Comparison of ENCODE assay signal across 8 cellular contexts in the genomic region with DNA sequence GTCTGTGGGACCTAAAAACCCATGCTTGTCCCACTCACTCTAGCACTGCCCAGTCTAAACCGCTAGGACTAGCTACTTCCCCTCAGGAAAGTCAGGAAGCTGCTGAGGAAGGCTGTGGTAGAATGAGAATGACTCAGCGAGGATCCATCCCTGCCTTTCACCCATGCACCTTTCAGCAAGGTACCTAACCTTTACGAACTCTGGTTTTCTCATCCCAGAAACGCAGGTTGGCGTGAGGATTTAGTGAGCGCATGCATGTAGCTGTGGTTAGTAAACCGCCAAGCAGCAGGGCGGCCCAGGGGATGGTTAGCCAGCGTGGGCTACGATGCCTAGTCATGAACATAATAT. TPM values are rescaled to one million over a fixed set of nuclear protein-coding genes. Genes with fewer than 3 reads are reported as not detected.
DNase-seq lines count a peak whose midpoint lies in the region; ATAC-seq and TF ChIP-seq lines count a peak whose summit lies in the region.

No MANE protein-coding gene starts in this region.

- H2AFZ ChIP-seq in KMS-11 (ENCODE audit: low read depth): peak overlapping the region; percentile 69

- DNase-seq in activated effector memory CD4-positive, alpha-beta T cell treated with anti-CD3 and anti-CD28 coated beads, Interleukin-2, amount 50 U/mL, for 16 hours: peak; percentile 78
- no peak for DNase-seq in activated effector memory CD4-positive, alpha-beta T cell treated with Interleukin-2 at 50 U/mL for 16 hours
- peak; percentile 51 for DNase-seq in activated CD4-positive, alpha-beta memory T cell treated with anti-CD3 and anti-CD28 coated beads, Interleukin-2, amount 10 ng/mL, durations not matched to agents 7 days and 5 days
- peak; percentile 38 for DNase-seq in fibroblast of pulmonary artery (ENCODE audit: low read depth)
- DNase-seq in omental fat pad (ENCODE audit: low spot score): no peak
- DNase-seq in hippocampal formation (lab: John Stamatoyannopoulos, UW): no peak
- no peak for DNase-seq in KG1 (lab: John Stamatoyannopoulos, UW)

- H3K27ac ChIP-seq in KMS-11: peak overlapping the region; percentile 47; the same call in 1 of the 2 replicates

- H3K27me3 Mint-ChIP-seq in activated CD4-positive, alpha-beta memory T cell treated with anti-CD3 and anti-CD28 coated beads, Interleukin-2, amount 10 ng/mL, durations not matched to agents 7 days and 5 days: no peaks in the 10 kb centered on the region

- peak overlapping the region; percentile 90 for H3K27ac Mint-ChIP-seq in activated CD4-positive, alpha-beta memory T cell treated with anti-CD3 and anti-CD28 coated beads, Interleukin-2, amount 10 ng/mL, durations not matched to agents 7 days and 5 days

- no peaks in the 10 kb centered on the region for H3K9me3 Mint-ChIP-seq in activated CD4-positive, alpha-beta memory T cell treated with anti-CD3 and anti-CD28 coated beads, Interleukin-2, amount 10 ng/mL, durations not matched to agents 7 days and 5 days

- peaks cover 29% of the 10 kb centered on the region; the same call in 1 of the 2 replicates for H3K79me2 ChIP-seq in KMS-11 (ENCODE audit: insufficient read depth, low read depth)

- H3K4me3 ChIP-seq in KMS-11 (IDR thresholded peaks at IDR 0.05; ENCODE audit: insufficient read depth, low read depth, low read length): no peak overlapping the region
- peak overlapping the region; percentile 41 for H3K4me3 ChIP-seq in fibroblast of pulmonary artery (replicated peaks; ENCODE audit: low read depth, low read length)

- H3K4me3 Mint-ChIP-seq in activated CD4-positive, alpha-beta memory T cell treated with anti-CD3 and anti-CD28 coated beads, Interleukin-2, amount 10 ng/mL, durations not matched to agents 7 days and 5 days: peak overlapping the region; percentile 79

- peak overlapping the region; percentile 64 for H3K4me2 ChIP-seq in KMS-11

- POLR2A ChIA-PET in activated CD4-positive, alpha-beta memory T cell treated with anti-CD3 and anti-CD28 coated beads, Interleukin-2, amount 10 ng/mL, durations not matched to agents 7 days and 5 days (lab: Charles Lee): interaction anchor here (0.7 to 2.3 kb wide), 26 partner anchors 10 to 448 kb away, joined by 3 to 29 read pairs (median 4); partner anchors contain the start of genes CCT6B, LIG3, RAD51D and RFFL

- H3K27me3 ChIP-seq in KMS-11 (ENCODE audit: insufficient read depth, low read depth): no peaks in the 10 kb centered on the region

- no peak for TF ChIP-seq CTCF in KMS-11 (conservative IDR thresholded peaks at IDR 0.05; ENCODE audit: low read depth, low read length)
- TF ChIP-seq CTCF in fibroblast of pulmonary artery (IDR thresholded peaks at IDR 0.05; ENCODE audit: low read length, missing control alignments): peak; percentile 10
- TF ChIP-seq CTCF in omental fat pad (IDR thresholded peaks at IDR 0.05): no peak

- H3K36me3 Mint-ChIP-seq in activated CD4-positive, alpha-beta memory T cell treated with anti-CD3 and anti-CD28 coated beads, Interleukin-2, amount 10 ng/mL, durations not matched to agents 7 days and 5 days (ENCODE audit: low read depth): peaks cover 9% of the 10 kb centered on the region

- no peaks in the 10 kb centered on the region for H4K20me1 ChIP-seq in KMS-11 (ENCODE audit: insufficient read depth)

- H3K4me1 Mint-ChIP-seq in activated CD4-positive, alpha-beta memory T cell treated with anti-CD3 and anti-CD28 coated beads, Interleukin-2, amount 10 ng/mL, durations not matched to agents 7 days and 5 days: peaks cover 49% of the 10 kb centered on the region

- H3K36me3 ChIP-seq in KMS-11 (ENCODE audit: insufficient read depth): no peaks in the 10 kb centered on the region

- peak overlapping the region; percentile 49; the same call in 1 of the 2 replicates for H3K9ac ChIP-seq in KMS-11

- peak; percentile 56 for ATAC-seq in omental fat pad (ENCODE audit: low FRiP score)

- CTCF ChIA-PET in activated CD4-positive, alpha-beta memory T cell treated with anti-CD3 and anti-CD28 coated beads, Interleukin-2, amount 10 ng/mL, durations not matched to agents 7 days and 5 days (lab: Charles Lee): interaction anchor here (0.7 to 3.2 kb wide), 31 partner anchors 9 to 657 kb away, joined by 3 to 41 read pairs (median 5); partner anchors contain the start of genes LIG3, RAD51D and RFFL

- peaks cover 37% of the 10 kb centered on the region for H3K4me1 ChIP-seq in KMS-11 (ENCODE audit: low read depth, poor library complexity, severe bottlenecking)

RNA-seq across cellular contexts. Expression of gene RFFL, which starts 26.3 kb away (rescaled TPM):
- 10 to 100 TPM; 47.3 to 53.9 TPM for total RNA-seq in activated CD4-positive, alpha-beta memory T cell treated with anti-CD3 and anti-CD28 coated beads, Interleukin-2, amount 10 ng/mL, durations not matched to agents 7 days and 5 days
- total RNA-seq in omental fat pad: 10 to 100 TPM; 17.3 to 23.1 (median 19.7) TPM

RNA-seq across cellular contexts. Expression of gene RAD51D, which starts 29.8 kb away (rescaled TPM):
- total RNA-seq in activated CD4-positive, alpha-beta memory T cell treated with anti-CD3 and anti-CD28 coated beads, Interleukin-2, amount 10 ng/mL, durations not matched to agents 7 days and 5 days: 10 to 100 TPM; 25.6 to 25.9 TPM
- total RNA-seq in omental fat pad: 10 to 100 TPM in 2 of 4 donors, 1 to 10 TPM in 2; 6.4 to 16.1 (median 9.9) TPM

RNA-seq across cellular contexts. Expression of gene FNDC8, which starts 31.6 kb away (rescaled TPM):
- not detected for total RNA-seq in activated CD4-positive, alpha-beta memory T cell treated with anti-CD3 and anti-CD28 coated beads, Interleukin-2, amount 10 ng/mL, durations not matched to agents 7 days and 5 days
- not detected for total RNA-seq in omental fat pad

RNA-seq across cellular contexts. Expression of gene NLE1, which starts 52.3 kb away (rescaled TPM):
- 10 to 100 TPM; 13.4 to 14.0 TPM for total RNA-seq in activated CD4-positive, alpha-beta memory T cell treated with anti-CD3 and anti-CD28 coated beads, Interleukin-2, amount 10 ng/mL, durations not matched to agents 7 days and 5 days
- 10 to 100 TPM; 12.1 to 31.3 (median 14.6) TPM for total RNA-seq in omental fat pad

RNA-seq across cellular contexts. Expression of gene UNC45B, which starts 57.8 kb away (rescaled TPM):
- under 1 TPM; 0.18 to 0.25 TPM for total RNA-seq in activated CD4-positive, alpha-beta memory T cell treated with anti-CD3 and anti-CD28 coated beads, Interleukin-2, amount 10 ng/mL, durations not matched to agents 7 days and 5 days
- total RNA-seq in omental fat pad: under 1 TPM in 1 of 4 donors, not detected in 3; 0.06 TPM

Comparison
In these comparisons a context has a peak if more than half of its experiments do, and no peak if none do; other contexts are left out.
1. DNase-seq: peak in activated effector memory CD4-positive, alpha-beta T cell treated with anti-CD3 and anti-CD28 coated beads, Interleukin-2, amount 50 U/mL, for 16 hours (single experiment), activated CD4-positive, alpha-beta memory T cell treated with anti-CD3 and anti-CD28 coated beads, Interleukin-2, amount 10 ng/mL, durations not matched to agents 7 days and 5 days (single experiment) and fibroblast of pulmonary artery (single experiment); none in activated effector memory CD4-positive, alpha-beta T cell treated with Interleukin-2 at 50 U/mL for 16 hours (single experiment), omental fat pad (single experiment), hippocampal formation (0 of 2) and KG1 (single experiment).